26 cellular contexts compared by ENCODE assay signal in genomic region chr13:113796948-113797676, GRCh38. TPM values are rescaled to one million over a fixed set of nuclear protein-coding genes. Genes with fewer than 3 reads are reported as not detected.
"Had no signal": no experiment of that assay in that cellular context is flagged by ENCODE, and none has a peak within 500 bp of the region (broad histone marks: within the 10 kb centered on the region; RNA-seq: fewer than 3 reads in every experiment).

No MANE protein-coding gene starts in this region.

- H3K4me3 Mint-ChIP-seq: activated CD8-positive, alpha-beta T cell treated with anti-CD3 and anti-CD28 coated beads, Interleukin-2, amount 10 ng/mL, durations not matched to agents 7 days and 5 days; activated naive CD4-positive, alpha-beta T cell treated with anti-CD3 and anti-CD28 coated beads, Interleukin-2, amount 10 ng/mL, durations not matched to agents 7 days and 5 days; activated T-cell treated with anti-CD3 and anti-CD28 coated beads, Interleukin-2, amount 50 U/mL, for 24 hours; activated T-helper 17 cell treated with anti-CD3 and anti-CD28 coated beads, Interleukin-2, amount 50 U/mL, for 72 hours; dendritic cell treated with granulocyte-macrophage colony-stimulating factor and Interleukin-4, amounts not matched to agents 40 ng/mL and 50 ng/mL, for 4 days; natural killer cell; stimulated activated memory B cell treated with anti-CD40 and anti-IgM and Interleukin-4, amounts not matched to agents 10 μg/mL and 1 μg/mL and 100 μg/mL, for 72 hours had no signal

- DNase-seq: activated CD4-positive, alpha-beta T cell treated with anti-CD3 and anti-CD28 coated beads for 1 hour; activated CD4-positive, alpha-beta T cell treated with anti-CD3 and anti-CD28 coated beads, Interleukin-2, amount 50 U/mL, for 1 hour; activated CD8-positive, alpha-beta T cell treated with anti-CD3 and anti-CD28 coated beads, Interleukin-2, amount 10 ng/mL, durations not matched to agents 7 days and 5 days; activated naive CD4-positive, alpha-beta T cell treated with anti-CD3 and anti-CD28 coated beads, Interleukin-2, amount 10 ng/mL, durations not matched to agents 7 days and 5 days; activated T-cell treated with anti-CD3 and anti-CD28 coated beads, Interleukin-2, amount 50 U/mL, for 24 hours; anterior cingulate cortex; effector CD4-positive, alpha-beta T cell; erythroblast; foreskin fibroblast; kidney; mammary epithelial cell; midbrain; natural killer cell; small intestine; stimulated activated CD4-positive, alpha-beta T cell treated with anti-CD3 and anti-CD28 coated beads, Interleukin-15, amount 100 ng/mL, for 24 hours; stomach; T-helper 9 cell; transverse colon had no signal

- H3K4me3 ChIP-seq: body of pancreas, cardiac muscle cell, pancreas, right lobe of liver, stomach, transverse colon, vagina had no signal

- ATAC-seq: activated CD8-positive, alpha-beta T cell treated with anti-CD3 and anti-CD28 coated beads, Interleukin-2, amount 10 ng/mL, durations not matched to agents 7 days and 5 days; activated T-helper 17 cell treated with anti-CD3 and anti-CD28 coated beads, Interleukin-2, amount 50 U/mL, for 72 hours; body of pancreas; natural killer cell; pancreas; right lobe of liver; stimulated activated memory B cell treated with anti-CD40 and anti-IgM and Interleukin-4, amounts not matched to agents 10 μg/mL and 1 μg/mL and 100 μg/mL, for 72 hours had no signal

- H3K9me3 ChIP-seq: body of pancreas, pancreas, right lobe of liver, stomach, transverse colon, vagina had no signal

- H3K27me3 Mint-ChIP-seq: activated naive CD4-positive, alpha-beta T cell treated with anti-CD3 and anti-CD28 coated beads, Interleukin-2, amount 10 ng/mL, durations not matched to agents 7 days and 5 days; activated T-cell treated with anti-CD3 and anti-CD28 coated beads, Interleukin-2, amount 50 U/mL, for 24 hours; stimulated activated memory B cell treated with anti-CD40 and anti-IgM and Interleukin-4, amounts not matched to agents 10 μg/mL and 1 μg/mL and 100 μg/mL, for 72 hours had no signal

- H3K9me3 Mint-ChIP-seq: activated naive CD4-positive, alpha-beta T cell treated with anti-CD3 and anti-CD28 coated beads, Interleukin-2, amount 10 ng/mL, durations not matched to agents 7 days and 5 days; activated T-cell treated with anti-CD3 and anti-CD28 coated beads, Interleukin-2, amount 50 U/mL, for 24 hours; activated T-helper 17 cell treated with anti-CD3 and anti-CD28 coated beads, Interleukin-2, amount 50 U/mL, for 72 hours; dendritic cell treated with granulocyte-macrophage colony-stimulating factor and Interleukin-4, amounts not matched to agents 40 ng/mL and 50 ng/mL, for 4 days; natural killer cell; stimulated activated memory B cell treated with anti-CD40 and anti-IgM and Interleukin-4, amounts not matched to agents 10 μg/mL and 1 μg/mL and 100 μg/mL, for 72 hours had no signal

- H3K27ac ChIP-seq: body of pancreas, cardiac muscle cell, pancreas, right lobe of liver, stomach, transverse colon, vagina had no signal

- FAIRE-seq: kidney, pancreas, small intestine had no signal

- H3K36me3 Mint-ChIP-seq: activated naive CD4-positive, alpha-beta T cell treated with anti-CD3 and anti-CD28 coated beads, Interleukin-2, amount 10 ng/mL, durations not matched to agents 7 days and 5 days; natural killer cell; stimulated activated memory B cell treated with anti-CD40 and anti-IgM and Interleukin-4, amounts not matched to agents 10 μg/mL and 1 μg/mL and 100 μg/mL, for 72 hours had no signal

- H3K36me3 ChIP-seq: cardiac muscle cell, pancreas, right lobe of liver, transverse colon, vagina had no signal

- H3K27me3 ChIP-seq: body of pancreas, cardiac muscle cell, pancreas, right lobe of liver, transverse colon, vagina had no signal

- H3K27ac Mint-ChIP-seq: activated CD8-positive, alpha-beta T cell treated with anti-CD3 and anti-CD28 coated beads, Interleukin-2, amount 10 ng/mL, durations not matched to agents 7 days and 5 days; activated naive CD4-positive, alpha-beta T cell treated with anti-CD3 and anti-CD28 coated beads, Interleukin-2, amount 10 ng/mL, durations not matched to agents 7 days and 5 days; activated T-cell treated with anti-CD3 and anti-CD28 coated beads, Interleukin-2, amount 50 U/mL, for 24 hours; activated T-helper 17 cell treated with anti-CD3 and anti-CD28 coated beads, Interleukin-2, amount 50 U/mL, for 72 hours; dendritic cell treated with granulocyte-macrophage colony-stimulating factor and Interleukin-4, amounts not matched to agents 40 ng/mL and 50 ng/mL, for 4 days; natural killer cell; stimulated activated memory B cell treated with anti-CD40 and anti-IgM and Interleukin-4, amounts not matched to agents 10 μg/mL and 1 μg/mL and 100 μg/mL, for 72 hours had no signal

- H3K4me1 ChIP-seq: body of pancreas, pancreas, right lobe of liver had no signal

- H3K4me1 Mint-ChIP-seq: activated naive CD4-positive, alpha-beta T cell treated with anti-CD3 and anti-CD28 coated beads, Interleukin-2, amount 10 ng/mL, durations not matched to agents 7 days and 5 days; activated T-helper 17 cell treated with anti-CD3 and anti-CD28 coated beads, Interleukin-2, amount 50 U/mL, for 72 hours; natural killer cell; stimulated activated memory B cell treated with anti-CD40 and anti-IgM and Interleukin-4, amounts not matched to agents 10 μg/mL and 1 μg/mL and 100 μg/mL, for 72 hours had no signal

RNA-seq across cellular contexts. Expression of gene TMEM255B, which starts 38.1 kb away (rescaled TPM):
- total RNA-seq: cardiac muscle cell had no signal
